9 cellular contexts compared by ENCODE assay signal in the genomic region with DNA sequence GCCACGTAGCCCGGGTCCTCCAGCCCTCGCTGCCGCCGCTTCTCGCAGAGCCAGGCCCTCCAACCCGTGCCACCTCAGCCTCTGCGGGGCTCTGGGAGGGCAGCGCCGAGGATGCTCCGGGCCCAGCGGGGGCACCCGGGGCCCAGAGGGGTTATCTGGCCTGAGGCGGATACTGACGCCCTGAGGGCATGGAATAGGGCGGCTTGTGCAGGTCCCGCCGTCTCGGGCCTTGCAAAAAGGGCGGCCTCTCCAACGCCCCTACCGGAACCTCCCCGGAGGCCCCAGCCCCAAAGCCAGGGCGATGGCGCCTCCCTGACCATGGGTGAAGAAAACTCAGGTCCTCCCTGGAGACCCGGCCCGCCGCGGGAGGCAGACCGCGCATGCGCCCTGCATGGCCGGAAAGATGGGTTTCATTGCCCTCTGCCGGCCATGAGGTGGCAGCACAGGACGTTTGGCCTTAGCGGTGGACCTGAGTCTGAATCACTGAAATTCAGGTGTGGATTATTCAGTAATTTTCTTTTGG. TPM values are rescaled to one million over a fixed set of nuclear protein-coding genes. Genes with fewer than 3 reads are reported as not detected.
DNase-seq lines count a peak whose midpoint lies in the region; ATAC-seq, FAIRE-seq and TF ChIP-seq lines count a peak whose summit lies in the region.
"Not testable (repeated sequence)": the region's sequence is repeated elsewhere in the genome, so short reads cannot be mapped to it uniquely, and the experiment has no call there.
"Had no signal": no experiment of that assay in that cellular context is flagged by ENCODE, and none has a peak within 500 bp of the region (broad histone marks: within the 10 kb centered on the region; RNA-seq: fewer than 3 reads in every experiment).

No MANE protein-coding gene starts in this region.

- peak overlapping the region; percentile 39 for H3K9ac ChIP-seq in HUES6 (ENCODE audit: low read length)
- not testable (repeated sequence) for H3K9ac ChIP-seq in endothelial cell of umbilical vein (replicated peaks; ENCODE audit: extremely low read depth, insufficient read depth, low read length)

- POLR2A ChIA-PET in CD8-positive, alpha-beta memory T cell (lab: Charles Lee); endothelial cell of umbilical vein (lab: Charles Lee): not testable (repeated sequence)

- not testable (repeated sequence) for ATAC-seq in left lung, psoas muscle

- not testable (repeated sequence) for H3K27ac ChIP-seq in CD8-positive, alpha-beta memory T cell (ENCODE audit: low read depth, low read length); HUES6 (ENCODE audit: low read depth, low read length); endothelial cell of umbilical vein (ENCODE audit: insufficient read depth, low read depth, low read length); left lung; psoas muscle

- intact Hi-C loops in endothelial cell of umbilical vein (cut with micrococcal nuclease); left lung (cut with DNase I); psoas muscle (cut with DNase I): not testable (repeated sequence)

- H3K9me3 ChIP-seq in CD8-positive, alpha-beta memory T cell (ENCODE audit: low read length); HUES6 (ENCODE audit: control insufficient read depth, insufficient read depth, low read depth, low read length); endothelial cell of umbilical vein (replicated peaks; ENCODE audit: control insufficient read depth, insufficient read depth, low read length); left lung; psoas muscle: not testable (repeated sequence)

- peak in 4 of 5 donors; percentile 19 to 63 (median 28) for DNase-seq in CD8-positive, alpha-beta memory T cell
- DNase-seq in T-helper 22 cell (ENCODE audit: low read depth) (peak; percentile 24), left lung (peak in 1 of 2 donors; percentile 68), psoas muscle (peak in 1 of 2 donors; percentile 65)
- peak; percentile 85 for DNase-seq in activated effector memory CD4-positive, alpha-beta T cell treated with anti-CD3 and anti-CD28 coated beads, Interleukin-2, amount 50 U/mL, for 16 hours
- DNase-seq in endothelial cell of umbilical vein (ENCODE audit: low read depth, low spot score) = not testable (repeated sequence)
- peak; percentile 52 for DNase-seq in stimulated activated naive CD4-positive, alpha-beta T cell treated with Interleukin-2 at 50 U/mL for 16 hours (lab: John Stamatoyannopoulos, UW)

- not testable (repeated sequence) for H3K79me2 ChIP-seq in endothelial cell of umbilical vein (ENCODE audit: control insufficient read depth, insufficient read depth, low read length)

- TF ChIP-seq POLR2A in endothelial cell of umbilical vein (IDR thresholded peaks at IDR 0.05; ENCODE audit: low read depth, low read length) = not testable (repeated sequence)

- H3K27me3 Mint-ChIP-seq in CD8-positive, alpha-beta memory T cell = not testable (repeated sequence)

- H2AFZ ChIP-seq in endothelial cell of umbilical vein (ENCODE audit: low read depth, low read length) = peak overlapping the region; percentile 57

- not testable (repeated sequence) for H3K36me3 ChIP-seq in CD8-positive, alpha-beta memory T cell (ENCODE audit: insufficient read depth, low read length); HUES6 (ENCODE audit: control insufficient read depth, insufficient read depth, low read length); endothelial cell of umbilical vein (ENCODE audit: control insufficient read depth in 2 of 2, extremely low read depth in 1 of 2, insufficient read depth in 2 of 2, low read length in 2 of 2); left lung; psoas muscle (ENCODE audit: insufficient read depth in 1 of 2, low read depth in 1 of 2)

- H3K4me1 ChIP-seq in CD8-positive, alpha-beta memory T cell (ENCODE audit: insufficient read depth, low read length); HUES6 (ENCODE audit: control insufficient read depth, insufficient read depth, low read length); endothelial cell of umbilical vein (ENCODE audit: control insufficient read depth, extremely low read depth, insufficient read depth, low read length); left lung; psoas muscle: not testable (repeated sequence)

- H3K4me1 Mint-ChIP-seq in CD8-positive, alpha-beta memory T cell = not testable (repeated sequence)

- H3K27me3 ChIP-seq in CD8-positive, alpha-beta memory T cell (ENCODE audit: insufficient read depth, low read length, poor library complexity, severe bottlenecking); HUES6 (ENCODE audit: control insufficient read depth, insufficient read depth, low read length); endothelial cell of umbilical vein (ENCODE audit: control insufficient read depth in 2 of 2, insufficient read depth in 2 of 2, low read length in 2 of 2); left lung; psoas muscle (ENCODE audit: insufficient read depth in 3 of 3, low read length in 2 of 3): not testable (repeated sequence)

- H3K9me1 ChIP-seq in endothelial cell of umbilical vein (replicated peaks; ENCODE audit: control insufficient read depth, extremely low read depth, insufficient read depth, low read length) = not testable (repeated sequence)

- TF ChIP-seq CTCF in endothelial cell of umbilical vein (IDR thresholded peaks at IDR 0.05; ENCODE audit: extremely low read depth in 1 of 2, insufficient read depth in 1 of 2, low read depth in 1 of 2, low read length in 2 of 2) = peak in 1 of 2 donors; percentile 20
- peak; percentile 46 to 69 for TF ChIP-seq CTCF in left lung (IDR thresholded peaks at IDR 0.05)
- TF ChIP-seq CTCF in psoas muscle (IDR thresholded peaks at IDR 0.05) = peak; percentile 25

- CTCF ChIA-PET in CD8-positive, alpha-beta memory T cell (lab: Charles Lee); endothelial cell of umbilical vein (lab: Charles Lee): not testable (repeated sequence)

- not testable (repeated sequence) for H3K4me3 ChIP-seq in CD8-positive, alpha-beta memory T cell (ENCODE audit: low read length); endothelial cell of umbilical vein (replicated peaks in 1 of 3; ENCODE audit: insufficient read depth in 1 of 3, low read depth in 1 of 3, low read length in 3 of 3)
- H3K4me3 ChIP-seq in HUES6 (ENCODE audit: low read depth, low read length) = peak overlapping the region; percentile 52
- peak overlapping the region; percentile 20 to 28 for H3K4me3 ChIP-seq in left lung
- H3K4me3 ChIP-seq in psoas muscle = peak overlapping the region; percentile 30

- H3K4me3 Mint-ChIP-seq in CD8-positive, alpha-beta memory T cell = peak overlapping the region in 3 of 7 donors; percentile 3 to 46 (median 31)

- dilution Hi-C loops in endothelial cell of umbilical vein (cut with MboI; ENCODE audit: extremely low pct_ligation_motif_present, low sequenced_read_pairs) = not testable (repeated sequence)

- not testable (repeated sequence) for H4K20me1 ChIP-seq in endothelial cell of umbilical vein (replicated peaks; ENCODE audit: control insufficient read depth, extremely low read depth, insufficient read depth, low read length)

- FAIRE-seq in endothelial cell of umbilical vein (lab: Jason Lieb, UNC) = not testable (repeated sequence)

- not testable (repeated sequence) for H3K4me2 ChIP-seq in endothelial cell of umbilical vein (ENCODE audit: insufficient read depth, low read length)

- H3K36me3 Mint-ChIP-seq in CD8-positive, alpha-beta memory T cell = not testable (repeated sequence)

- 31 to 41% (median 36%) methylated on average over 26 to 29 of the region's 36 CpGs for WGBS in psoas muscle, 3 donors

- not testable (repeated sequence) for H3K27ac Mint-ChIP-seq in CD8-positive, alpha-beta memory T cell

- not testable (repeated sequence) for H3K9me3 Mint-ChIP-seq in CD8-positive, alpha-beta memory T cell

- not testable (repeated sequence) for BruUV-seq in endothelial cell of umbilical vein (replicated peaks; lab: Mats Ljungman, UMichigan)

RNA-seq across cellular contexts. Expression of a gene that starts 18.1 kb away (rescaled TPM):
- total RNA-seq in CD8-positive, alpha-beta memory T cell = not detected
- polyA plus RNA-seq in CD8-positive, alpha-beta memory T cell = not detected
- total RNA-seq in endothelial cell of umbilical vein (not detected in 2 replicates), left lung (not detected), psoas muscle (not detected)
- polyA plus RNA-seq in endothelial cell of umbilical vein (not detected in 2 replicates), psoas muscle (not detected)
- polyA plus RNA-seq in endothelial cell of umbilical vein (2011; cell fraction: cytosol; rRNA removed) = not detected in 2 replicates
- not detected in 2 replicates for polyA plus RNA-seq in endothelial cell of umbilical vein (2011; cell fraction: nucleus; rRNA removed)
- polyA plus RNA-seq in endothelial cell of umbilical vein (2012) = not detected in 2 replicates
- polyA minus RNA-seq in endothelial cell of umbilical vein = not detected in 2 replicates
- polyA minus RNA-seq in endothelial cell of umbilical vein (2011; cell fraction: cytosol; rRNA and poly(A)+ RNA removed) = not detected
- polyA minus RNA-seq in endothelial cell of umbilical vein (2011; cell fraction: nucleus; rRNA and poly(A)+ RNA removed) = not detected in 2 replicates
- total RNA-seq: temporal lobe had no signal

RNA-seq across cellular contexts. Expression of a gene that starts 27.6 kb away (rescaled TPM):
- total RNA-seq in CD8-positive, alpha-beta memory T cell = not detected
- not detected for polyA plus RNA-seq in CD8-positive, alpha-beta memory T cell
- total RNA-seq in endothelial cell of umbilical vein = not detected in 2 replicates
- not detected in 2 replicates for polyA plus RNA-seq in endothelial cell of umbilical vein
- polyA plus RNA-seq in endothelial cell of umbilical vein (2011; cell fraction: cytosol; rRNA removed) = not detected in 2 replicates
- not detected in 2 replicates for polyA plus RNA-seq in endothelial cell of umbilical vein (2011; cell fraction: nucleus; rRNA removed)
- polyA plus RNA-seq in endothelial cell of umbilical vein (2012) = not detected in 2 replicates
- polyA minus RNA-seq in endothelial cell of umbilical vein = not detected in 2 replicates
- not detected for polyA minus RNA-seq in endothelial cell of umbilical vein (2011; cell fraction: cytosol; rRNA and poly(A)+ RNA removed)
- not detected in 2 replicates for polyA minus RNA-seq in endothelial cell of umbilical vein (2011; cell fraction: nucleus; rRNA and poly(A)+ RNA removed)
- not detected for total RNA-seq in left lung
- total RNA-seq in psoas muscle = not detected
- polyA plus RNA-seq in psoas muscle = not detected
- total RNA-seq: temporal lobe had no signal

RNA-seq across cellular contexts. Expression of a gene that starts 32.4 kb away (rescaled TPM):
- total RNA-seq in CD8-positive, alpha-beta memory T cell = not detected
- not detected for polyA plus RNA-seq in CD8-positive, alpha-beta memory T cell
- not detected in 2 replicates for total RNA-seq in endothelial cell of umbilical vein
- polyA plus RNA-seq in endothelial cell of umbilical vein = not detected in 2 replicates
- polyA plus RNA-seq in endothelial cell of umbilical vein (2011; cell fraction: cytosol; rRNA removed) = not detected in 2 replicates
- not detected in 2 replicates for polyA plus RNA-seq in endothelial cell of umbilical vein (2011; cell fraction: nucleus; rRNA removed)
- polyA plus RNA-seq in endothelial cell of umbilical vein (2012) = not detected in 2 replicates
- polyA minus RNA-seq in endothelial cell of umbilical vein = not detected in 2 replicates
- polyA minus RNA-seq in endothelial cell of umbilical vein (2011; cell fraction: cytosol; rRNA and poly(A)+ RNA removed) = not detected
- not detected in 2 replicates for polyA minus RNA-seq in endothelial cell of umbilical vein (2011; cell fraction: nucleus; rRNA and poly(A)+ RNA removed)
- not detected for total RNA-seq in left lung
- not detected for total RNA-seq in psoas muscle
- polyA plus RNA-seq in psoas muscle = not detected
- total RNA-seq: temporal lobe had no signal

RNA-seq across cellular contexts. Expression of a gene that starts 37.1 kb away (rescaled TPM):
- total RNA-seq in CD8-positive, alpha-beta memory T cell = not detected
- polyA plus RNA-seq in CD8-positive, alpha-beta memory T cell = not detected
- total RNA-seq in endothelial cell of umbilical vein (not detected in 2 replicates), left lung (not detected), psoas muscle (not detected)
- polyA plus RNA-seq in endothelial cell of umbilical vein (not detected in 2 replicates), psoas muscle (not detected)
- not detected in 2 replicates for polyA plus RNA-seq in endothelial cell of umbilical vein (2011; cell fraction: cytosol; rRNA removed)
- polyA plus RNA-seq in endothelial cell of umbilical vein (2011; cell fraction: nucleus; rRNA removed) = not detected in 2 replicates
- not detected in 2 replicates for polyA plus RNA-seq in endothelial cell of umbilical vein (2012)
- polyA minus RNA-seq in endothelial cell of umbilical vein = not detected in 2 replicates
- not detected for polyA minus RNA-seq in endothelial cell of umbilical vein (2011; cell fraction: cytosol; rRNA and poly(A)+ RNA removed)
- not detected in 2 replicates for polyA minus RNA-seq in endothelial cell of umbilical vein (2011; cell fraction: nucleus; rRNA and poly(A)+ RNA removed)
- total RNA-seq: temporal lobe had no signal

RNA-seq across cellular contexts. Expression of a gene that starts 41.9 kb away (rescaled TPM):
- not detected for total RNA-seq in CD8-positive, alpha-beta memory T cell
- polyA plus RNA-seq in CD8-positive, alpha-beta memory T cell = not detected
- total RNA-seq in endothelial cell of umbilical vein = not detected in 2 replicates
- not detected in 2 replicates for polyA plus RNA-seq in endothelial cell of umbilical vein
- not detected in 2 replicates for polyA plus RNA-seq in endothelial cell of umbilical vein (2011; cell fraction: cytosol; rRNA removed)
- not detected in 2 replicates for polyA plus RNA-seq in endothelial cell of umbilical vein (2011; cell fraction: nucleus; rRNA removed)
- polyA plus RNA-seq in endothelial cell of umbilical vein (2012) = not detected in 2 replicates
- not detected in 2 replicates for polyA minus RNA-seq in endothelial cell of umbilical vein
- polyA minus RNA-seq in endothelial cell of umbilical vein (2011; cell fraction: cytosol; rRNA and poly(A)+ RNA removed) = not detected
- not detected in 2 replicates for polyA minus RNA-seq in endothelial cell of umbilical vein (2011; cell fraction: nucleus; rRNA and poly(A)+ RNA removed)
- total RNA-seq in left lung = not detected
- total RNA-seq in psoas muscle = not detected
- polyA plus RNA-seq in psoas muscle = not detected
- total RNA-seq: temporal lobe had no signal
